Comparison of ENCODE assay signal across 8 cellular contexts in genomic region chr1:1889090-1889750, GRCh38. TPM values are rescaled to one million over a fixed set of nuclear protein-coding genes. Genes with fewer than 3 reads are reported as not detected.
DNase-seq lines count a peak whose midpoint lies in the region; ATAC-seq and TF ChIP-seq lines count a peak whose summit lies in the region.

No MANE protein-coding gene starts in this region.

- POLR2A ChIA-PET in CD8-positive, alpha-beta T cell (lab: Charles Lee), result interaction anchor here (1.7 kb wide), 1 partner anchor 20 kb away, joined by 4 read pairs; no protein-coding TSS in a partner anchor

- no peak for DNase-seq in CD8-positive, alpha-beta T cell
- peak; percentile 41 for DNase-seq in NAMALWA (ENCODE audit: low spot score)
- DNase-seq in NCI-H128 (lab: John Stamatoyannopoulos, UW; ENCODE audit: unreplicated experiment), result no peak
- DNase-seq in NCI-H2196 treated with DMSO at 0.1 percent for 48 hours (lab: John Stamatoyannopoulos, UW; ENCODE audit: unreplicated experiment), result no peak
- no peak for DNase-seq in NCI-H1436 (lab: John Stamatoyannopoulos, UW)

- peak overlapping the region; percentile 86 for H3K27ac Mint-ChIP-seq in CD8-positive, alpha-beta T cell

- H3K9me3 ChIP-seq in CD8-positive, alpha-beta T cell (ENCODE audit: low read length), result no peaks in the 10 kb centered on the region
- no peaks in the 10 kb centered on the region for H3K9me3 ChIP-seq in duodenal mucosa (ENCODE audit: control insufficient read depth in 1 of 2, low read length in 2 of 2)
- H3K9me3 ChIP-seq in neural cell (ENCODE audit: low read length), result no peaks in the 10 kb centered on the region

- no peak for ATAC-seq in CD8-positive, alpha-beta T cell
- no peak for ATAC-seq in HG02884 (IDR thresholded peaks at IDR 0.05; ENCODE audit: unreplicated experiment)

- H3K27ac ChIP-seq in CD8-positive, alpha-beta T cell (ENCODE audit: low read depth, low read length), result peak overlapping the region; percentile 70
- H3K27ac ChIP-seq in duodenal mucosa (ENCODE audit: low read depth, low read length) (no peak overlapping the region), neural cell (ENCODE audit: low read length) (peak overlapping the region; percentile 97)

- CTCF ChIA-PET in CD8-positive, alpha-beta T cell (lab: Charles Lee), result interaction anchor here (0.6 to 0.7 kb wide), 2 partner anchors 50 to 732 kb away, joined by 3 read pairs; no protein-coding TSS in a partner anchor

- H3K27me3 ChIP-seq in CD8-positive, alpha-beta T cell (ENCODE audit: insufficient read depth, low read length), result no peaks in the 10 kb centered on the region
- no peaks in the 10 kb centered on the region for H3K27me3 ChIP-seq in duodenal mucosa (ENCODE audit: control insufficient read depth in 1 of 2, insufficient read depth in 2 of 2, low read length in 2 of 2)
- H3K27me3 ChIP-seq in neural cell (ENCODE audit: insufficient read depth, low read depth, low read length), result no peaks in the 10 kb centered on the region

- peak overlapping the region; percentile 86 for H3K4me3 Mint-ChIP-seq in CD8-positive, alpha-beta T cell

- TF ChIP-seq CTCF in CD8-positive, alpha-beta T cell (IDR thresholded peaks at IDR 0.05), result no peak
- TF ChIP-seq CTCF in neural cell (IDR thresholded peaks at IDR 0.05; ENCODE audit: poor library complexity, severe bottlenecking), result no peak

- no peak for TF ChIP-seq EP300 in neural cell (conservative IDR thresholded peaks at IDR 0.05; ENCODE audit: poor library complexity, severe bottlenecking)

- no peaks in the 10 kb centered on the region for H3K36me3 ChIP-seq in CD8-positive, alpha-beta T cell (ENCODE audit: insufficient read depth, low read length)
- H3K36me3 ChIP-seq in duodenal mucosa (ENCODE audit: control insufficient read depth in 1 of 2, insufficient read depth in 2 of 2, low read length in 2 of 2) (no peaks in the 10 kb centered on the region), neural cell (ENCODE audit: insufficient read depth, low read length) (no peaks in the 10 kb centered on the region)

- TF ChIP-seq RAD21 in neural cell (conservative IDR thresholded peaks at IDR 0.05), result no peak

- intact Hi-C loops in CD8-positive, alpha-beta T cell (cut with DNase I, micrococcal nuclease), result loop anchor here in 1 of 2 experiments (5.0 kb wide), 1 partner anchor 47 kb away; no protein-coding TSS in a partner anchor

- H3K79me2 ChIP-seq in neural cell (replicated peaks; ENCODE audit: insufficient read depth, low read length), result peaks cover 67% of the 10 kb centered on the region

- no peaks in the 10 kb centered on the region for H3K27me3 Mint-ChIP-seq in CD8-positive, alpha-beta T cell (ENCODE audit: low read depth)

- H3K4me1 ChIP-seq in CD8-positive, alpha-beta T cell (ENCODE audit: insufficient read depth, low read length), result peaks cover 67% of the 10 kb centered on the region
- peaks cover 39 to 42% of the 10 kb centered on the region in 2 donors for H3K4me1 ChIP-seq in duodenal mucosa (ENCODE audit: control insufficient read depth in 1 of 2, insufficient read depth in 2 of 2, low read length in 2 of 2)

- no peaks in the 10 kb centered on the region for H3K9me3 Mint-ChIP-seq in CD8-positive, alpha-beta T cell

- H3K9me2 ChIP-seq in neural cell (ENCODE audit: insufficient read depth, low read length), result no peaks in the 10 kb centered on the region

- peaks cover 19% of the 10 kb centered on the region for H4K20me1 ChIP-seq in neural cell (ENCODE audit: insufficient read depth)

- peak overlapping the region; percentile 69 for H3K4me3 ChIP-seq in CD8-positive, alpha-beta T cell (ENCODE audit: low read depth, low read length)
- H3K4me3 ChIP-seq in duodenal mucosa (ENCODE audit: low read depth in 1 of 2, low read length in 2 of 2) (peak overlapping the region; percentile 78 to 80), neural cell (ENCODE audit: low read length) (peak overlapping the region; percentile 85)

- peaks cover 11% of the 10 kb centered on the region for H3F3A ChIP-seq in neural cell (ENCODE audit: insufficient read depth, low read length, poor library complexity, severe bottlenecking)

- H3K9ac ChIP-seq in duodenal mucosa (ENCODE audit: low read depth in 1 of 2, low read length in 2 of 2) (peak overlapping the region; percentile 63 to 80), neural cell (ENCODE audit: low read length) (peak overlapping the region; percentile 97)

- no peak overlapping the region for H2AFZ ChIP-seq in neural cell (ENCODE audit: low read depth, low read length)

- H3K4me2 ChIP-seq in neural cell (ENCODE audit: low read length), result peak overlapping the region; percentile 89

- H3K4me1 Mint-ChIP-seq in CD8-positive, alpha-beta T cell (ENCODE audit: low read depth), result peaks cover 53% of the 10 kb centered on the region

- peaks cover 11% of the 10 kb centered on the region for H3K36me3 Mint-ChIP-seq in CD8-positive, alpha-beta T cell

TF ChIP-seq in neural cell, 6 proteins besides CTCF, POLR2A, EP300 and RAD21:
- TF ChIP-seq MXI1 (conservative IDR thresholded peaks at IDR 0.05; ENCODE audit: poor library complexity, severe bottlenecking) (peak; percentile 4), REST (IDR thresholded peaks at IDR 0.05; ENCODE audit: borderline replicate concordance) (no peak), SMC3 (conservative IDR thresholded peaks at IDR 0.05; ENCODE audit: poor library complexity) (no peak)
TF ChIP-seq in neural cell: peak in this region for 1.

RNA-seq across cellular contexts. Expression of gene GNB1, which starts 1.7 kb away (rescaled TPM):
- 100 to 1,000 TPM; 145 to 147 TPM for total RNA-seq in CD8-positive, alpha-beta T cell
- polyA plus RNA-seq in neural cell, result 308 and 325 TPM in 2 replicates
- 311 and 335 TPM in 2 replicates for polyA minus RNA-seq in neural cell

RNA-seq across cellular contexts. Expression of gene CALML6, which starts 25.8 kb away (rescaled TPM):
- total RNA-seq in CD8-positive, alpha-beta T cell, result 1 to 10 TPM; 1.0 to 1.2 TPM
- polyA plus RNA-seq in neural cell, result not detected in 2 replicates
- not detected in 2 replicates for polyA minus RNA-seq in neural cell

RNA-seq across cellular contexts. Expression of gene TMEM52, which starts 29.9 kb away (rescaled TPM):
- 1 to 10 TPM; 1.9 to 2.2 TPM for total RNA-seq in CD8-positive, alpha-beta T cell
- 0.89 TPM in 1 of 2 replicates, not detected in the other for polyA plus RNA-seq in neural cell
- polyA minus RNA-seq in neural cell, result not detected in 2 replicates
